In genomic region chr17:79365836-79366831, GRCh38 we compare ENCODE assay signal across 15 cellular contexts.
"Had no signal": no experiment of that assay in that cellular context is flagged by ENCODE, and none has a peak within 500 bp of the region (broad histone marks: within the 10 kb centered on the region; RNA-seq: fewer than 3 reads in every experiment).

No MANE protein-coding gene starts in this region.

- H3K36me3 Mint-ChIP-seq: natural killer cell treated with Interleukin-12 subunit alpha and Interleukin-12 subunit beta and Interleukin-15 and Interleukin-18, amount 100 ng/mL, for 72 hours had no signal

- H3K4me3 ChIP-seq: adrenal gland, cardiac muscle cell, left ventricle myocardium inferior, ovary, thoracic aorta had no signal

- H3K9me3 Mint-ChIP-seq: activated T-cell treated with anti-CD3 and anti-CD28 coated beads, Interleukin-2, amount 50 U/mL, for 24 hours; natural killer cell treated with Interleukin-12 subunit alpha and Interleukin-12 subunit beta and Interleukin-15 and Interleukin-18, amount 100 ng/mL, for 72 hours had no signal

- H3K36me3 ChIP-seq: adrenal gland, cardiac muscle cell, left ventricle myocardium inferior, ovary, thoracic aorta had no signal

- FAIRE-seq: colon, keratinocyte had no signal

- H3K27ac Mint-ChIP-seq: activated T-cell treated with anti-CD3 and anti-CD28 coated beads, Interleukin-2, amount 50 U/mL, for 24 hours; natural killer cell treated with Interleukin-12 subunit alpha and Interleukin-12 subunit beta and Interleukin-15 and Interleukin-18, amount 100 ng/mL, for 72 hours had no signal

- H3K4me3 Mint-ChIP-seq: activated T-cell treated with anti-CD3 and anti-CD28 coated beads, Interleukin-2, amount 50 U/mL, for 24 hours; natural killer cell treated with Interleukin-12 subunit alpha and Interleukin-12 subunit beta and Interleukin-15 and Interleukin-18, amount 100 ng/mL, for 72 hours had no signal

- H3K9me3 ChIP-seq: adrenal gland, left ventricle myocardium inferior, ovary, thoracic aorta had no signal

- H3K4me1 ChIP-seq: adrenal gland, left ventricle myocardium inferior had no signal

- H3K27ac ChIP-seq: adrenal gland, cardiac muscle cell, left ventricle myocardium inferior, ovary, thoracic aorta, VCaP had no signal

- H3K27me3 ChIP-seq: ovary had no signal

- DNase-seq: activated CD4-positive, alpha-beta T cell treated with anti-CD3 and anti-CD28 coated beads for 1 hour; activated CD4-positive, alpha-beta T cell treated with anti-CD3 and anti-CD28 coated beads, Interleukin-2, amount 50 U/mL, for 4 hours; activated naive CD4-positive, alpha-beta T cell treated with anti-CD3 and anti-CD28 coated beads, Interleukin-2, amount 50 U/mL, for 16 hours; activated T-cell treated with anti-CD3 and anti-CD28 coated beads, Interleukin-2, amount 50 U/mL, for 24 hours; adrenal gland; hippocampal formation; left ventricle myocardium inferior; mesendoderm; ovary had no signal
